22 cellular contexts compared by ENCODE assay signal in genomic region chr1:41716188-41717130, GRCh38.
DNase-seq lines count a peak whose midpoint lies in the region; ATAC-seq and TF ChIP-seq lines count a peak whose summit lies in the region.
"Had no signal": no experiment of that assay in that cellular context is flagged by ENCODE, and none has a peak within 500 bp of the region (broad histone marks: within the 10 kb centered on the region; RNA-seq: fewer than 3 reads in every experiment).

No MANE protein-coding gene starts in this region.

- H3K4me3 Mint-ChIP-seq in H9 (no peak overlapping the region), nephron progenitor cell (no peak overlapping the region)
- H3K4me3 Mint-ChIP-seq: activated naive CD4-positive, alpha-beta T cell treated with anti-CD3 and anti-CD28 coated beads, Interleukin-2, amount 50 U/mL, for 24 hours; HFFc6; nephron; stimulated activated naive CD8-positive, alpha-beta T cell treated with anti-CD3 and anti-CD28 coated beads, Interleukin-15, amount 100 ng/mL, for 72 hours; type B pancreatic cell had no signal

- H2BK20ac ChIP-seq in H9 (ENCODE audit: low read depth, low read length, poor library complexity, severe bottlenecking), result no peak overlapping the region

- H4K8ac ChIP-seq in H9 (replicated peaks; ENCODE audit: insufficient read length, low read depth, low read length), result no peak overlapping the region

- no peaks in the 10 kb centered on the region for H3K9me3 Mint-ChIP-seq in H9
- H3K9me3 Mint-ChIP-seq in nephron progenitor cell, result no peaks in the 10 kb centered on the region
- H3K9me3 Mint-ChIP-seq: activated naive CD4-positive, alpha-beta T cell treated with anti-CD3 and anti-CD28 coated beads, Interleukin-2, amount 50 U/mL, for 24 hours; HFFc6; nephron; stimulated activated naive CD8-positive, alpha-beta T cell treated with anti-CD3 and anti-CD28 coated beads, Interleukin-15, amount 100 ng/mL, for 72 hours; type B pancreatic cell had no signal

- no peak overlapping the region for H3T11ph ChIP-seq in H9 (ENCODE audit: low read length)

- H3K27me3 ChIP-seq in BLaER1 treated with 17β-estradiol and CSF1 and Interleukin-3, amounts not matched to agents 10 nM and 100 nM, result no peaks in the 10 kb centered on the region
- H3K27me3 ChIP-seq in H9 (ENCODE audit: insufficient read depth, low read length) (no peaks in the 10 kb centered on the region), heart right ventricle (no peaks in the 10 kb centered on the region)
- H3K27me3 ChIP-seq: esophagus squamous epithelium had no signal

- no peaks in the 10 kb centered on the region for H3K79me1 ChIP-seq in H9 (ENCODE audit: insufficient read depth, low read depth, low read length, poor library complexity, severe bottlenecking)

- H4K5ac ChIP-seq in H9 (ENCODE audit: insufficient read length, low read depth, low read length), result no peak overlapping the region

- H3K14ac ChIP-seq in H9 (ENCODE audit: insufficient read depth, low read length), result peak overlapping the region; percentile 60; the same call in 1 of the 2 replicates

- H2BK5ac ChIP-seq in H9 (ENCODE audit: insufficient read length, low read length), result no peak overlapping the region

- H3K79me2 ChIP-seq in H9 (ENCODE audit: insufficient read depth, low read length), result no peaks in the 10 kb centered on the region

- TF ChIP-seq CTCF in H9 (conservative IDR thresholded peaks at IDR 0.05) (no peak), nephron progenitor cell (IDR thresholded peaks at IDR 0.05) (no peak), heart right ventricle (IDR thresholded peaks at IDR 0.05) (no peak)

- no peaks in the 10 kb centered on the region for H3K36me3 ChIP-seq in BLaER1 treated with 17β-estradiol and CSF1 and Interleukin-3, amounts not matched to agents 10 nM and 100 nM
- no peaks in the 10 kb centered on the region for H3K36me3 ChIP-seq in heart right ventricle
- H3K36me3 ChIP-seq: esophagus squamous epithelium, SJCRH30 had no signal

- H3K4me1 ChIP-seq in BLaER1 treated with 17β-estradiol and CSF1 and Interleukin-3, amounts not matched to agents 10 nM and 100 nM, result peaks cover 57 to 89% (median 73%) of the 10 kb centered on the region in 10 experiments
- H3K4me1 ChIP-seq in H9 (ENCODE audit: insufficient read depth, low read length) (no peaks in the 10 kb centered on the region), heart right ventricle (peaks cover 0 to 37% (median 11%) of the 10 kb centered on the region in 9 donors)

- no peaks in the 10 kb centered on the region for H3K9me3 ChIP-seq in BLaER1 treated with 17β-estradiol and CSF1 and Interleukin-3, amounts not matched to agents 10 nM and 100 nM (replicated peaks in 1 of 11)
- H3K9me3 ChIP-seq in H9 (ENCODE audit: control insufficient read depth, low read depth, low read length) (no peaks in the 10 kb centered on the region), heart right ventricle (no peaks in the 10 kb centered on the region)
- H3K9me3 ChIP-seq: esophagus squamous epithelium had no signal

- H3K27me3 Mint-ChIP-seq in H9 (ENCODE audit: low read depth), result peaks cover 2% of the 10 kb centered on the region; the same call in 1 of the 2 replicates
- H3K27me3 Mint-ChIP-seq in nephron progenitor cell (ENCODE audit: low read depth, poor library complexity), result peaks cover 2% of the 10 kb centered on the region
- H3K27me3 Mint-ChIP-seq: activated naive CD4-positive, alpha-beta T cell treated with anti-CD3 and anti-CD28 coated beads, Interleukin-2, amount 50 U/mL, for 24 hours; stimulated activated naive CD8-positive, alpha-beta T cell treated with anti-CD3 and anti-CD28 coated beads, Interleukin-15, amount 100 ng/mL, for 72 hours; type B pancreatic cell had no signal

- no CpG with 5 or more reads among the region's 12 CpGs for WGBS in H9 (ENCODE audit: extremely low coverage, insufficient read length, low lambda C conversion rate)
- 84 to 88% methylated on average over 9 to 12 of the region's 12 CpGs for WGBS in heart right ventricle, 2 donors

- H3K23me2 ChIP-seq in H9 (ENCODE audit: insufficient read length, low read depth, low read length, poor library complexity, severe bottlenecking), result no peaks in the 10 kb centered on the region

- H3K56ac ChIP-seq in H9 (ENCODE audit: insufficient read length, low read depth, low read length), result no peak overlapping the region

- H2AK5ac ChIP-seq in H9 (ENCODE audit: insufficient read length, low read length), result no peak overlapping the region

- DNase-seq in H9 (no peak), nephron progenitor cell (no peak), heart right ventricle (no peak), NCI-H1930 (lab: John Stamatoyannopoulos, UW) (no peak), SIG-M5 (lab: John Stamatoyannopoulos, UW) (no peak)
- DNase-seq: activated T-cell treated with anti-CD3 and anti-CD28 coated beads, Interleukin-2, amount 50 U/mL, for 48 hours; effector memory CD4-positive, alpha-beta T cell; esophagus squamous epithelium; HFFc6; NCI-H1417 treated with DMSO at 0.1 percent for 48 hours; NCI-H774; PC-9; SJCRH30; small intestine; stimulated activated CD4-positive, alpha-beta T cell treated with anti-CD3 and anti-CD28 coated beads, Interleukin-2, amount 100 ng/mL, for 48 hours; stimulated activated naive CD8-positive, alpha-beta T cell treated with anti-CD3 and anti-CD28 coated beads, Interleukin-15, amount 100 ng/mL, for 72 hours had no signal

- intact Hi-C loops in heart right ventricle (cut with DNase I), result no loop called here

- H3K27ac ChIP-seq in BLaER1 treated with 17β-estradiol and CSF1 and Interleukin-3, amounts not matched to agents 10 nM and 100 nM, result peak overlapping the region in 6 of 11 experiments; percentile 1 to 54 (median 43); a peak in 5 of 22 replicates
- H3K27ac ChIP-seq in H9 (ENCODE audit: insufficient read length, low read depth, low read length), result no peak overlapping the region
- H3K27ac ChIP-seq in angular gyrus (ENCODE audit: low read depth, low read length), result peak overlapping the region; percentile 42
- no peak overlapping the region for H3K27ac ChIP-seq in heart right ventricle
- H3K27ac ChIP-seq: esophagus squamous epithelium, PC-9, SJCRH30 had no signal

- no peak overlapping the region for H2BK120ac ChIP-seq in H9 (ENCODE audit: low read depth, low read length, poor library complexity, severe bottlenecking)

- ATAC-seq in heart right ventricle (no peak), GM18867 (IDR thresholded peaks at IDR 0.05; ENCODE audit: unreplicated experiment) (no peak)
- ATAC-seq: stimulated activated naive CD8-positive, alpha-beta T cell treated with anti-CD3 and anti-CD28 coated beads, Interleukin-15, amount 100 ng/mL, for 72 hours had no signal

- no peak overlapping the region for H3K4me3 ChIP-seq in BLaER1 treated with 17β-estradiol and CSF1 and Interleukin-3, amounts not matched to agents 10 nM and 100 nM
- H3K4me3 ChIP-seq in heart right ventricle, result no peak overlapping the region
- H3K4me3 ChIP-seq: esophagus squamous epithelium, PC-9, SJCRH30 had no signal

- no peak overlapping the region for H3K18ac ChIP-seq in H9 (ENCODE audit: insufficient read length, low read depth, low read length)

- no peak overlapping the region for H2AFZ ChIP-seq in H9 (ENCODE audit: low read length)
- H2AFZ ChIP-seq: PC-9 had no signal

- peak overlapping the region in 2 of 11 experiments; percentile 10 to 25; a peak in 1 of 22 replicates for H3K9ac ChIP-seq in BLaER1 treated with 17β-estradiol and CSF1 and Interleukin-3, amounts not matched to agents 10 nM and 100 nM
- H3K9ac ChIP-seq in H9 (ENCODE audit: extremely low read depth, insufficient read length, low read length), result no peak overlapping the region

- no peak overlapping the region for H4K91ac ChIP-seq in H9 (ENCODE audit: insufficient read length, low read depth, low read length)

- H2BK15ac ChIP-seq in H9 (ENCODE audit: low read depth, low read length), result no peak overlapping the region

- no peaks in the 10 kb centered on the region for H4K20me1 ChIP-seq in BLaER1 treated with 17β-estradiol and CSF1 and Interleukin-3, amounts not matched to agents 10 nM and 100 nM
- no peaks in the 10 kb centered on the region for H4K20me1 ChIP-seq in H9 (ENCODE audit: control insufficient read depth, insufficient read depth, insufficient read length)

- H3K36me3 Mint-ChIP-seq in H9 (ENCODE audit: insufficient read depth in 1 of 3, low read depth in 3 of 3) (no peaks in the 10 kb centered on the region; a peak in 1 of 7 replicates), nephron progenitor cell (ENCODE audit: low read depth) (no peaks in the 10 kb centered on the region)
- H3K36me3 Mint-ChIP-seq: activated naive CD4-positive, alpha-beta T cell treated with anti-CD3 and anti-CD28 coated beads, Interleukin-2, amount 50 U/mL, for 24 hours; type B pancreatic cell had no signal

- H3K23ac ChIP-seq in H9 (ENCODE audit: insufficient read length, low read depth, low read length), result no peak overlapping the region

- H3K4ac ChIP-seq in H9 (ENCODE audit: low read depth, low read length), result no peak overlapping the region

- H3K4me1 Mint-ChIP-seq in H9 (peaks cover 16 to 22% of the 10 kb centered on the region in 2 experiments), nephron progenitor cell (peaks cover 52% of the 10 kb centered on the region)

- H3K27ac Mint-ChIP-seq in H9 (no peak overlapping the region), nephron progenitor cell (peak overlapping the region; percentile 62)
- H3K27ac Mint-ChIP-seq: activated naive CD4-positive, alpha-beta T cell treated with anti-CD3 and anti-CD28 coated beads, Interleukin-2, amount 50 U/mL, for 24 hours; HFFc6; type B pancreatic cell had no signal

- H2BK12ac ChIP-seq in H9 (ENCODE audit: insufficient read length, low read depth, low read length), result no peak overlapping the region

- H3K4me2 ChIP-seq in BLaER1 treated with 17β-estradiol and CSF1 and Interleukin-3, amounts not matched to agents 10 nM and 100 nM, result peak overlapping the region; percentile 8 to 93 (median 79); a peak in 21 of 22 replicates
- H3K4me2 ChIP-seq in H9 (ENCODE audit: insufficient read depth, insufficient read length, low read length), result no peak overlapping the region
- H3K4me2 ChIP-seq: PC-9 had no signal

Comparison
In these comparisons a context has a peak if more than half of its experiments do, and no peak if none do; other contexts are left out.
1. H3K27ac ChIP-seq: peak in BLaER1 treated with 17β-estradiol and CSF1 and Interleukin-3, amounts not matched to agents 10 nM and 100 nM (6 of 11) and angular gyrus (single experiment); none in H9 (single experiment) and heart right ventricle (0 of 10).